ENCODE assay signal across 11 cellular contexts in genomic region chr22:42533638-42533977, GRCh38. TPM values are rescaled to one million over a fixed set of nuclear protein-coding genes. Genes with fewer than 3 reads are reported as not detected.
DNase-seq lines count a peak whose midpoint lies in the region; ATAC-seq, FAIRE-seq and TF ChIP-seq lines count a peak whose summit lies in the region.
"Had no signal": no experiment of that assay in that cellular context is flagged by ENCODE, and none has a peak within 500 bp of the region (broad histone marks: within the 10 kb centered on the region; RNA-seq: fewer than 3 reads in every experiment).

No MANE protein-coding gene starts in this region.

- H3K36me3 Mint-ChIP-seq in dendritic cell treated with granulocyte-macrophage colony-stimulating factor and Interleukin-4, amounts not matched to agents 40 ng/mL and 50 ng/mL, for 4 days (ENCODE audit: low read depth) = no peaks in the 10 kb centered on the region

- H3K79me2 ChIP-seq in HepG2 (ENCODE audit: insufficient read depth, low read length) (no peaks in the 10 kb centered on the region), OCI-LY7 (ENCODE audit: insufficient read depth, low read depth, low read length) (peaks cover 6% of the 10 kb centered on the region; the same call in 1 of the 2 replicates)

- no peak overlapping the region for H3K27ac ChIP-seq in HepG2 (ENCODE audit: extremely low read length, insufficient read depth, low read length)
- H3K27ac ChIP-seq in right lobe of liver = no peak overlapping the region
- peak overlapping the region; percentile 93 for H3K27ac ChIP-seq in OCI-LY7 (ENCODE audit: low read depth, low read length, poor library complexity, severe bottlenecking)
- no peak overlapping the region for H3K27ac ChIP-seq in lower lobe of right lung
- H3K27ac ChIP-seq in breast epithelium = peak overlapping the region in 1 of 2 donors; percentile 29
- H3K27ac ChIP-seq: prostate gland had no signal

- intact Hi-C loops in HepG2 (cut with micrococcal nuclease; ENCODE audit: unreplicated experiment) (no loop called here), right lobe of liver (cut with DNase I) (no loop called here), OCI-LY7 (cut with micrococcal nuclease; ENCODE audit: unreplicated experiment) (loop anchor here (2.0 kb wide), 1 partner anchor 17 kb away; no protein-coding TSS in a partner anchor), lower lobe of right lung (cut with DNase I) (no loop called here), breast epithelium (cut with DNase I; ENCODE audit: low total_unique reads) (no loop called here)
- intact Hi-C loops in dendritic cell treated with granulocyte-macrophage colony-stimulating factor and Interleukin-4, amounts not matched to agents 40 ng/mL and 50 ng/mL, for 4 days (cut with micrococcal nuclease) = no loop called here

- H4K20me1 ChIP-seq in HepG2 (ENCODE audit: insufficient read depth, low read length) (no peaks in the 10 kb centered on the region), OCI-LY7 (ENCODE audit: insufficient read depth, low read length) (no peaks in the 10 kb centered on the region)

- POLR2A ChIA-PET in HepG2 (lab: Yijun Ruan, JAX) = interaction anchor here (1.3 to 2.0 kb wide), 2 partner anchors 13 to 79 kb away, joined by 4 to 9 read pairs; no protein-coding TSS in a partner anchor
- POLR2A ChIA-PET in OCI-LY7 (lab: Charles Lee) = interaction anchor here (1.2 to 1.6 kb wide), 3 partner anchors 12 to 18 kb away, joined by 3 to 6 read pairs (median 3); no protein-coding TSS in a partner anchor

- peaks cover 2% of the 10 kb centered on the region for H3K27me3 Mint-ChIP-seq in dendritic cell treated with granulocyte-macrophage colony-stimulating factor and Interleukin-4, amounts not matched to agents 40 ng/mL and 50 ng/mL, for 4 days

- H3K4me1 Mint-ChIP-seq in dendritic cell treated with granulocyte-macrophage colony-stimulating factor and Interleukin-4, amounts not matched to agents 40 ng/mL and 50 ng/mL, for 4 days (ENCODE audit: low read depth) = peaks cover 18% of the 10 kb centered on the region

- H3K36me3 ChIP-seq in HepG2 (replicated peaks in 1 of 2; ENCODE audit: control insufficient read depth in 1 of 2, insufficient read depth in 2 of 2, low read length in 2 of 2) (no peaks in the 10 kb centered on the region), right lobe of liver (no peaks in the 10 kb centered on the region), OCI-LY7 (ENCODE audit: insufficient read depth, low read length) (no peaks in the 10 kb centered on the region), lower lobe of right lung (no peaks in the 10 kb centered on the region), breast epithelium (no peaks in the 10 kb centered on the region)
- H3K36me3 ChIP-seq: prostate gland had no signal

- peak overlapping the region; percentile 15 for H3K4me3 Mint-ChIP-seq in dendritic cell treated with granulocyte-macrophage colony-stimulating factor and Interleukin-4, amounts not matched to agents 40 ng/mL and 50 ng/mL, for 4 days

- H3K27me3 ChIP-seq in HepG2 (ENCODE audit: control insufficient read depth in 1 of 2, insufficient read depth in 2 of 2, low read length in 2 of 2) (no peaks in the 10 kb centered on the region; a peak in 1 of 5 replicates), right lobe of liver (no peaks in the 10 kb centered on the region), lower lobe of right lung (ENCODE audit: low read depth) (no peaks in the 10 kb centered on the region), breast epithelium (no peaks in the 10 kb centered on the region)

- no peak overlapping the region for H2AFZ ChIP-seq in HepG2 (ENCODE audit: low read length)
- no peak overlapping the region for H2AFZ ChIP-seq in OCI-LY7 (ENCODE audit: low read length)

- H3K9me3 Mint-ChIP-seq in dendritic cell treated with granulocyte-macrophage colony-stimulating factor and Interleukin-4, amounts not matched to agents 40 ng/mL and 50 ng/mL, for 4 days = no peaks in the 10 kb centered on the region

- WGBS in HepG2 (ENCODE audit: low lambda C conversion rate) = 53% methylated on average over 6 of the region's 8 CpGs
- WGBS in right lobe of liver (ENCODE audit: insufficient coverage, low coverage, low lambda C conversion rate, missing lambda C conversion rate) = 93% methylated on average over 7 of the region's 8 CpGs

- H3K4me3 ChIP-seq in HepG2 (replicated peaks in 1 of 3; ENCODE audit: insufficient read depth in 1 of 3, low read depth in 2 of 3, low read length in 3 of 3) = peak overlapping the region in 2 of 3 experiments; percentile 7 to 46; a peak in 4 of 6 replicates
- no peak overlapping the region for H3K4me3 ChIP-seq in right lobe of liver
- H3K4me3 ChIP-seq in OCI-LY7 (ENCODE audit: low read depth, low read length, poor library complexity, severe bottlenecking) = peak overlapping the region; percentile 59
- H3K4me3 ChIP-seq in lower lobe of right lung = no peak overlapping the region
- H3K4me3 ChIP-seq in breast epithelium = no peak overlapping the region

- CTCF ChIA-PET in HepG2 (lab: Yijun Ruan, JAX; ENCODE audit: low intra/inter-chr PET ratio, low total read pairs) (interaction anchor here (1.7 kb wide), 1 partner anchor 80 kb away, joined by 4 read pairs; no protein-coding TSS in a partner anchor), OCI-LY7 (lab: Charles Lee; ENCODE audit: unreplicated experiment) (no interaction called here)

- TF ChIP-seq CTCF in HepG2 (CRISPR knock-in tag; IDR thresholded peaks at IDR 0.05) = no peak
- TF ChIP-seq CTCF in right lobe of liver (IDR thresholded peaks at IDR 0.05) = no peak
- TF ChIP-seq CTCF in OCI-LY7 (conservative IDR thresholded peaks at IDR 0.05; ENCODE audit: low read length) = no peak
- no peak for TF ChIP-seq CTCF in lower lobe of right lung (IDR thresholded peaks at IDR 0.05)
- TF ChIP-seq CTCF in breast epithelium (IDR thresholded peaks at IDR 0.05) = no peak

- in situ Hi-C loops in HepG2 (cut with HindIII; ENCODE audit: extremely low pct_ligation_motif_present, low pct_unique_long_range_greater_than_20kb) = no loop called here

- FAIRE-seq in HepG2 (lab: Jason Lieb, UNC) = no peak

- no peak for DNase-seq in HepG2 (ENCODE audit: low spot score)
- DNase-seq in right lobe of liver = no peak
- DNase-seq in OCI-LY7 (ENCODE audit: low spot score) = no peak
- no peak for DNase-seq in lower lobe of right lung
- DNase-seq in breast epithelium (ENCODE audit: low spot score in 2 of 2) = no peak
- DNase-seq in NCI-H2171 treated with DMSO at 0.1 percent for 48 hours (lab: John Stamatoyannopoulos, UW) = no peak
- DNase-seq: GF-D8 had no signal

- BruUV-seq in HepG2 (replicated peaks; lab: Mats Ljungman, UMichigan) = no TSS peak
- TSS peak; percentile 95 for BruUV-seq in OCI-LY7 (replicated peaks; lab: Mats Ljungman, UMichigan)

- TF ChIP-seq RAD21 in HepG2 (CRISPR knock-in tag; IDR thresholded peaks at IDR 0.05) = no peak

- TF ChIP-seq EP300 in HepG2 (IDR thresholded peaks at IDR 0.05; ENCODE audit: low read depth in 2 of 2, low read length in 2 of 2) (no peak), HepG2 (CRISPR knock-in tag; IDR thresholded peaks at IDR 0.05; ENCODE audit: borderline replicate concordance) (0 out of 2 replicates have a peak, but pooled peaks have one; percentile 4)

- no peaks in the 10 kb centered on the region for H3K9me3 ChIP-seq in HepG2 (ENCODE audit: low read length)
- no peaks in the 10 kb centered on the region for H3K9me3 ChIP-seq in right lobe of liver
- no peaks in the 10 kb centered on the region for H3K9me3 ChIP-seq in OCI-LY7 (ENCODE audit: low read length)
- no peaks in the 10 kb centered on the region for H3K9me3 ChIP-seq in lower lobe of right lung
- H3K9me3 ChIP-seq in breast epithelium = no peaks in the 10 kb centered on the region
- H3K9me3 ChIP-seq: prostate gland had no signal

- H3K4me2 ChIP-seq in HepG2 (ENCODE audit: low read depth, low read length) (peak overlapping the region; percentile 79), OCI-LY7 (ENCODE audit: low read length) (peak overlapping the region; percentile 84)

- H3K4me1 ChIP-seq in HepG2 (ENCODE audit: insufficient read depth, low read length) (peaks cover 31% of the 10 kb centered on the region), right lobe of liver (no peaks in the 10 kb centered on the region), OCI-LY7 (ENCODE audit: insufficient read depth, low read length, poor library complexity, severe bottlenecking) (peaks cover 94% of the 10 kb centered on the region), lower lobe of right lung (peaks cover 6% of the 10 kb centered on the region), breast epithelium (no peaks in the 10 kb centered on the region)

- H3K9me2 ChIP-seq in OCI-LY7 (ENCODE audit: insufficient read depth, low read length) = no peaks in the 10 kb centered on the region

- H3K27ac Mint-ChIP-seq in dendritic cell treated with granulocyte-macrophage colony-stimulating factor and Interleukin-4, amounts not matched to agents 40 ng/mL and 50 ng/mL, for 4 days = no peak overlapping the region

- ATAC-seq in HepG2 (no peak), right lobe of liver (no peak), GM21381 (IDR thresholded peaks at IDR 0.05; ENCODE audit: unreplicated experiment) (no peak), lower lobe of right lung (no peak)

- TF ChIP-seq POLR2A in HepG2 (IDR thresholded peaks at IDR 0.05; ENCODE audit: insufficient read depth in 1 of 2, low read depth in 2 of 2, low read length in 2 of 2) (0 out of 4 replicates have a peak, but pooled peaks of 1 of the 2 experiments have one; percentile 21), right lobe of liver (IDR thresholded peaks at IDR 0.05) (no peak), breast epithelium (IDR thresholded peaks at IDR 0.05) (no peak)

- H3K9ac ChIP-seq in HepG2 (ENCODE audit: insufficient read depth, low read depth, low read length) = no peak overlapping the region

RNA-seq across cellular contexts. Expression of gene RRP7A, which starts 14.0 kb away (rescaled TPM):
- 41.6 and 48.6 TPM in 2 replicates for total RNA-seq in HepG2 (2016; rRNA removed; fragmentation: Illumina TruSeq; extraction: Trizol)
- total RNA-seq in HepG2 (2016; cell fraction: cytosol; rRNA removed; fragmentation: Illumina TruSeq; extraction: Trizol; ENCODE audit: low read depth) = 6.9 and 8.5 TPM in 2 replicates
- 45.2 and 47.7 TPM in 2 replicates for total RNA-seq in HepG2 (2016; cell fraction: insoluble cytoplasmic fraction; rRNA removed; fragmentation: Illumina TruSeq; extraction: Trizol)
- 19.1 and 19.5 TPM in 2 replicates for total RNA-seq in HepG2 (2016; cell fraction: membrane; rRNA removed; fragmentation: Illumina TruSeq; extraction: Trizol)
- total RNA-seq in HepG2 (2016; cell fraction: nucleus; rRNA removed; fragmentation: Illumina TruSeq; extraction: Trizol) = 21.2 and 24.0 TPM in 2 replicates
- polyA plus RNA-seq in HepG2 (2011; rRNA removed) = 13.8 and 15.3 TPM in 2 replicates
- 11.4 and 15.1 TPM in 2 replicates for polyA plus RNA-seq in HepG2 (2011; cell fraction: cytosol; rRNA removed)
- polyA plus RNA-seq in HepG2 (2011; cell fraction: nucleus; rRNA removed) = 9.3 and 9.5 TPM in 2 replicates
- 12.1 and 13.0 TPM in 2 replicates for polyA plus RNA-seq in HepG2 (2012)
- 6.2 and 6.7 TPM in 2 replicates for polyA plus RNA-seq in HepG2 (2016; cell fraction: cytosol; fragmentation: Illumina TruSeq; extraction: Trizol; ENCODE audit: low read depth)
- polyA plus RNA-seq in HepG2 (2016; cell fraction: insoluble cytoplasmic fraction; fragmentation: Illumina TruSeq; extraction: Trizol; ENCODE audit: low read depth) = 42.1 and 48.9 TPM in 2 replicates
- polyA plus RNA-seq in HepG2 (2016; cell fraction: membrane; fragmentation: Illumina TruSeq; extraction: Trizol; ENCODE audit: low read depth) = 12.1 and 12.4 TPM in 2 replicates
- polyA plus RNA-seq in HepG2 (2016; cell fraction: nucleus; fragmentation: Illumina TruSeq; extraction: Trizol; ENCODE audit: insufficient read depth, low read depth) = 46.5 and 46.7 TPM in 2 replicates
- 15.8 and 23.5 TPM in 2 replicates for polyA minus RNA-seq in HepG2 (2011; rRNA and poly(A)+ RNA removed; ENCODE audit: low replicate concordance)
- polyA minus RNA-seq in HepG2 (2011; cell fraction: cytosol; rRNA and poly(A)+ RNA removed) = 6.8 and 7.3 TPM in 2 replicates
- 10.4 and 12.2 TPM in 2 replicates for polyA minus RNA-seq in HepG2 (2011; cell fraction: nucleus; rRNA and poly(A)+ RNA removed)
- total RNA-seq in right lobe of liver = 10 to 100 TPM in 5 of 6 experiments, 1 to 10 TPM in 1; 9.3 to 17.8 (median 14.7) TPM
- 125 and 137 TPM in 2 replicates for total RNA-seq in OCI-LY7 (2014; rRNA removed; shearing (Covaris generic))
- 149 and 172 TPM in 2 replicates for total RNA-seq in OCI-LY7 (2022)
- total RNA-seq in lower lobe of right lung = 34.4 TPM
- 10 to 100 TPM; 19.0 to 31.8 (median 25.6) TPM for total RNA-seq in breast epithelium

RNA-seq across cellular contexts. Expression of gene SERHL2, which starts 20.1 kb away (rescaled TPM):
- total RNA-seq in HepG2 (2016; rRNA removed; fragmentation: Illumina TruSeq; extraction: Trizol) (1.0 and 1.6 TPM in 2 replicates), right lobe of liver (1 to 10 TPM in 2 of 6 experiments, under 1 TPM in 4; 0.29 to 2.9 (median 0.80) TPM), OCI-LY7 (2022) (36.4 and 39.5 TPM in 2 replicates), lower lobe of right lung (1.6 TPM), breast epithelium (10 to 100 TPM in 2 of 3 donors, 1 to 10 TPM in 1; 1.3 to 64.2 (median 16.7) TPM)
- 0.97 TPM in 1 of 2 replicates, not detected in the other for total RNA-seq in HepG2 (2016; cell fraction: cytosol; rRNA removed; fragmentation: Illumina TruSeq; extraction: Trizol; ENCODE audit: low read depth)
- total RNA-seq in HepG2 (2016; cell fraction: insoluble cytoplasmic fraction; rRNA removed; fragmentation: Illumina TruSeq; extraction: Trizol) = 1.1 and 1.5 TPM in 2 replicates
- total RNA-seq in HepG2 (2016; cell fraction: membrane; rRNA removed; fragmentation: Illumina TruSeq; extraction: Trizol) = 0.40 and 0.59 TPM in 2 replicates
- total RNA-seq in HepG2 (2016; cell fraction: nucleus; rRNA removed; fragmentation: Illumina TruSeq; extraction: Trizol) = 1.0 and 1.2 TPM in 2 replicates
- 1.8 and 3.3 TPM in 2 replicates for polyA plus RNA-seq in HepG2 (2011; rRNA removed)
- polyA plus RNA-seq in HepG2 (2011; cell fraction: cytosol; rRNA removed) = 1.6 and 1.9 TPM in 2 replicates
- 2.1 and 3.0 TPM in 2 replicates for polyA plus RNA-seq in HepG2 (2011; cell fraction: nucleus; rRNA removed)
- polyA plus RNA-seq in HepG2 (2012) = 1.1 and 1.9 TPM in 2 replicates
- 0.24 and 0.26 TPM in 2 replicates for polyA plus RNA-seq in HepG2 (2016; cell fraction: cytosol; fragmentation: Illumina TruSeq; extraction: Trizol; ENCODE audit: low read depth)
- 2.1 and 2.3 TPM in 2 replicates for polyA plus RNA-seq in HepG2 (2016; cell fraction: insoluble cytoplasmic fraction; fragmentation: Illumina TruSeq; extraction: Trizol; ENCODE audit: low read depth)
- polyA plus RNA-seq in HepG2 (2016; cell fraction: membrane; fragmentation: Illumina TruSeq; extraction: Trizol; ENCODE audit: low read depth) = 0.35 and 0.66 TPM in 2 replicates
- 0.92 and 1.8 TPM in 2 replicates for polyA plus RNA-seq in HepG2 (2016; cell fraction: nucleus; fragmentation: Illumina TruSeq; extraction: Trizol; ENCODE audit: insufficient read depth, low read depth)
- polyA minus RNA-seq in HepG2 (2011; rRNA and poly(A)+ RNA removed; ENCODE audit: low replicate concordance) = 0.44 TPM in 1 of 2 replicates, not detected in the other
- polyA minus RNA-seq in HepG2 (2011; cell fraction: cytosol; rRNA and poly(A)+ RNA removed) = not detected in 2 replicates
- polyA minus RNA-seq in HepG2 (2011; cell fraction: nucleus; rRNA and poly(A)+ RNA removed) = 0.99 and 1.3 TPM in 2 replicates
- total RNA-seq in OCI-LY7 (2014; rRNA removed; shearing (Covaris generic)) = 93.9 and 98.0 TPM in 2 replicates
- total RNA-seq: HT-29 had no signal

Comparison
In these comparisons a context has a peak if more than half of its experiments do, and no peak if none do; other contexts are left out.
1. H3K4me3 ChIP-seq: peak in HepG2 (2 of 3) and OCI-LY7 (single experiment); none in right lobe of liver (0 of 3), lower lobe of right lung (single experiment) and breast epithelium (0 of 3).